Comparison of ENCODE assay signal across 11 cellular contexts in the genomic region with DNA sequence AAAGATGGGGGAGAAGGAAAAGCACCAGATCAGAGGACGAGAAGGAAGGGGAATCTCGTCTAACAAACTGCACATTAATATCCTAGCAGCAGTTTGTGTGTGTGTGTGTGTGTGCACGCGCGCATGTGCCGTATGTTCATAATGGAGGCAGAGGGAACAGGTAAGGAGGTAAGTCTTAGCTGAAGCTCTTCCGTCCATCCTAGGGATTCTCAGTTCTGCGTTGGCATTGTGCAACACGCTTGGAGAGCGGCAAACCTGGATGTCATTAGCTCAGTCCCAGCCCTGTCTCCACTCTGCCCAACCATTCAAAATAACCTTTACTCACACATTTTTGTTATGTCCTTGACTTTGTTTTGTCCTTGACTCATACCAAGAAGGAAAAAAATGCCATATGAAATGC. TPM values are rescaled to one million over a fixed set of nuclear protein-coding genes. Genes with fewer than 3 reads are reported as not detected.
A peak's percentile ranks its signal among the peaks of the same experiment; 100 is the strongest.
DNase-seq lines count a peak whose midpoint lies in the region; TF ChIP-seq lines count a peak whose summit lies in the region.
"Had no signal": no experiment of that assay in that cellular context is flagged by ENCODE, and none has a peak within 500 bp of the region (broad histone marks: within the 10 kb centered on the region; RNA-seq: fewer than 3 reads in every experiment).

No MANE protein-coding gene starts in this region.

- DNase-seq in foreskin fibroblast (peak; percentile 74 to 89), sigmoid colon (no peak)
- DNase-seq in activated CD4-positive, alpha-beta T cell treated with anti-CD3 and anti-CD28 coated beads, Interleukin-2, amount 50 U/mL, for 4 hours = no peak
- DNase-seq: activated naive CD8-positive, alpha-beta T cell treated with anti-CD3 and anti-CD28 coated beads for 36 hours; C1 segment of cervical spinal cord; dermis blood vessel endothelial cell; heart right ventricle; Karpas-422; OCI-M1 had no signal

- no peaks in the 10 kb centered on the region for H3K9me3 ChIP-seq in sigmoid colon
- H3K9me3 ChIP-seq: heart right ventricle, prostate gland had no signal

- peaks cover 0 to 19% (median 2%) of the 10 kb centered on the region in 4 donors for H3K36me3 ChIP-seq in sigmoid colon

- WGBS in sigmoid colon, 2 donors = 28 to 66% methylated on average over 10 of the region's 10 CpGs

- intact Hi-C loops in sigmoid colon (cut with DNase I) = loop anchor here (2.0 kb wide), 1 partner anchor 15 kb away; the partner anchor contains the start of gene C1RL

- H3K27me3 ChIP-seq in sigmoid colon = no peaks in the 10 kb centered on the region
- H3K27me3 ChIP-seq: heart right ventricle had no signal

- TF ChIP-seq EP300 in sigmoid colon (IDR thresholded peaks at IDR 0.05) = no peak

- TF ChIP-seq POLR2A in GM19099 (IDR thresholded peaks at IDR 0.05; ENCODE audit: extremely low read depth, insufficient read length, low read depth) (peak; percentile 15), sigmoid colon (IDR thresholded peaks at IDR 0.05) (no peak)

- TF ChIP-seq CTCF in foreskin fibroblast (IDR thresholded peaks at IDR 0.05; ENCODE audit: low read depth, low read length) = no peak
- no peak for TF ChIP-seq CTCF in sigmoid colon (IDR thresholded peaks at IDR 0.05)

- H3K4me1 ChIP-seq in sigmoid colon = peaks cover 0 to 35% (median 33%) of the 10 kb centered on the region in 4 donors
- H3K4me1 ChIP-seq: prostate gland had no signal

- no peak overlapping the region for H3K4me3 ChIP-seq in foreskin fibroblast (ENCODE audit: low read depth in 1 of 2, low read length in 2 of 2)
- no peak overlapping the region for H3K4me3 ChIP-seq in sigmoid colon
- H3K4me3 ChIP-seq: heart right ventricle, prostate gland had no signal

- no peak overlapping the region for H3K27ac ChIP-seq in sigmoid colon
- H3K27ac ChIP-seq: heart right ventricle, prostate gland had no signal

RNA-seq across cellular contexts. Expression of gene C1R, which starts 1.6 kb away (rescaled TPM):
- total RNA-seq in sigmoid colon = 100 to 1,000 TPM; 328 to 493 (median 467) TPM
- 100 to 1,000 TPM in 1 of 3 donors, 10 to 100 TPM in 2; 23.8 to 257 (median 54.1) TPM for polyA plus RNA-seq in sigmoid colon

RNA-seq across cellular contexts. Expression of gene C1RL, which starts 15.1 kb away (rescaled TPM):
- 10 to 100 TPM; 44.2 to 82.6 (median 65.3) TPM for total RNA-seq in sigmoid colon
- polyA plus RNA-seq in sigmoid colon = 10 to 100 TPM in 2 of 3 donors, 1 to 10 TPM in 1; 9.9 to 45.5 (median 12.0) TPM

RNA-seq across cellular contexts. Expression of gene C1S, which starts 33.4 kb away (rescaled TPM):
- 100 to 1,000 TPM; 420 to 622 (median 463) TPM for total RNA-seq in sigmoid colon
- 100 to 1,000 TPM in 1 of 3 donors, 10 to 100 TPM in 2; 15.5 to 244 (median 52.9) TPM for polyA plus RNA-seq in sigmoid colon

RNA-seq across cellular contexts. Expression of gene RBP5, which starts 34.8 kb away (rescaled TPM):
- under 1 TPM in 1 of 4 donors, not detected in 3; 0.71 TPM for total RNA-seq in sigmoid colon
- 10 to 100 TPM in 1 of 3 donors, 1 to 10 TPM in 2; 3.7 to 30.9 (median 4.2) TPM for polyA plus RNA-seq in sigmoid colon
- total RNA-seq: activated naive CD8-positive, alpha-beta T cell treated with anti-CD3 and anti-CD28 coated beads for 36 hours; dermis blood vessel endothelial cell had no signal

RNA-seq across cellular contexts. Expression of gene CLSTN3, which starts 36.3 kb away (rescaled TPM):
- total RNA-seq in sigmoid colon = 10 to 100 TPM; 11.5 to 41.5 (median 19.3) TPM
- 10 to 100 TPM in 1 of 3 donors, 1 to 10 TPM in 2; 3.7 to 25.9 (median 6.0) TPM for polyA plus RNA-seq in sigmoid colon

Comparison
In these comparisons a context has a peak if more than half of its experiments do, and no peak if none do; other contexts are left out.
1. DNase-seq: peak in foreskin fibroblast (2 of 2); none in sigmoid colon (single experiment) and activated CD4-positive, alpha-beta T cell treated with anti-CD3 and anti-CD28 coated beads, Interleukin-2, amount 50 U/mL, for 4 hours (0 of 2).